Comparison of ENCODE assay signal across 23 cellular contexts in the genomic region with DNA sequence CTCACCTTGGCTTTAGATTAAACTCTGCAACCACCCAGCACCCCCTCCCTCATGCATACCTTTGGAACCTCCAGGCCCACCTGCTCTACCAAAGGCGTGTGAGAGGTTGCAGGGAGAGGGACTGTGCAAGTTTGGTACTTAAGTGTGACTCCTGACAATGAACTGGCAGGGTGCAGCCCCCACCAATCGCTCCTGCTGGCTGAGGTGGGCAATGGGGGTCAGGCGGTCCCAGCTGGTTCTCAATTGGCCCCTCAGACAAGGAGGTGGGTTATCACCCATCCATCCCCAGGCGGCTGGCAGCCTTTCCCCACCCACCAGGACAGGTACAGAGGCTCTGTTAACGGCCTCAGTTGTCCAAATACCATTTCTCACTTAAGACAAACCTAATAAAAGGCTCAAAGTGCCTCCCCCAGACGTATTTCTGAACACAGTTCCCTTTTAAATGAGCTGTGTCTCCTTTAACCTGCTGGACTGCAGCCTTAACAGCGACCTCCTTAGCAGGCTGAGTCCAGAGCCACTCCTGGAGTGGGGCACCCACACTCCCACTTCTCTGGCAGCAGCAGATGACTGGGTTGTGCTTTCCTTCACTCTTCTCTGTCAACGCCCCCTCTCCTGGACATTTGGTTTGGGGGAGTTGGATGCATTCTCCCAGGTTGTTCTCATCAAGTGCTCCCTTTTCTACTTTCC.
"Had no signal": no experiment of that assay in that cellular context is flagged by ENCODE, and none has a peak within 500 bp of the region (broad histone marks: within the 10 kb centered on the region; RNA-seq: fewer than 3 reads in every experiment).

No MANE protein-coding gene starts in this region.

- H3K4me3 Mint-ChIP-seq: activated CD4-positive, alpha-beta T cell treated with anti-CD3 and anti-CD28 coated beads, Interleukin-2, amount 10 ng/mL, durations not matched to agents 7 days and 5 days; activated CD8-positive, alpha-beta T cell treated with anti-CD3 and anti-CD28 coated beads, Interleukin-2, amount 10 ng/mL, durations not matched to agents 7 days and 5 days; activated naive CD8-positive, alpha-beta T cell treated with anti-CD3 and anti-CD28 coated beads for 36 hours; activated T-helper 17 cell treated with anti-CD3 and anti-CD28 coated beads, Interleukin-2, amount 50 U/mL, for 72 hours; stimulated activated naive CD8-positive, alpha-beta T cell treated with anti-CD3 and anti-CD28 coated beads, Interleukin-15, Interleukin-2, amounts not matched to agents 100 ng/mL and 50 ng/mL, for 24 hours had no signal

- H3K9me3 Mint-ChIP-seq: activated CD4-positive, alpha-beta T cell treated with anti-CD3 and anti-CD28 coated beads, Interleukin-2, amount 10 ng/mL, durations not matched to agents 7 days and 5 days; activated naive CD8-positive, alpha-beta T cell treated with anti-CD3 and anti-CD28 coated beads for 36 hours; activated T-helper 17 cell treated with anti-CD3 and anti-CD28 coated beads, Interleukin-2, amount 50 U/mL, for 72 hours; stimulated activated naive CD8-positive, alpha-beta T cell treated with anti-CD3 and anti-CD28 coated beads, Interleukin-15, Interleukin-2, amounts not matched to agents 100 ng/mL and 50 ng/mL, for 24 hours had no signal

- ATAC-seq: activated CD8-positive, alpha-beta T cell treated with anti-CD3 and anti-CD28 coated beads, Interleukin-2, amount 10 ng/mL, durations not matched to agents 7 days and 5 days; activated T-helper 17 cell treated with anti-CD3 and anti-CD28 coated beads, Interleukin-2, amount 50 U/mL, for 72 hours; gastrocnemius medialis; mucosa of descending colon; pancreas; psoas muscle; right cardiac atrium had no signal

- H3K27ac Mint-ChIP-seq: activated CD4-positive, alpha-beta T cell treated with anti-CD3 and anti-CD28 coated beads, Interleukin-2, amount 10 ng/mL, durations not matched to agents 7 days and 5 days; activated CD8-positive, alpha-beta T cell treated with anti-CD3 and anti-CD28 coated beads, Interleukin-2, amount 10 ng/mL, durations not matched to agents 7 days and 5 days; activated naive CD8-positive, alpha-beta T cell treated with anti-CD3 and anti-CD28 coated beads for 36 hours; activated T-helper 17 cell treated with anti-CD3 and anti-CD28 coated beads, Interleukin-2, amount 50 U/mL, for 72 hours; stimulated activated naive CD8-positive, alpha-beta T cell treated with anti-CD3 and anti-CD28 coated beads, Interleukin-15, Interleukin-2, amounts not matched to agents 100 ng/mL and 50 ng/mL, for 24 hours had no signal

- H3K9me3 ChIP-seq: esophagus squamous epithelium, gastrocnemius medialis, mucosa of descending colon, neutrophil, pancreas, psoas muscle, tibial artery had no signal

- H3K36me3 Mint-ChIP-seq: activated naive CD8-positive, alpha-beta T cell treated with anti-CD3 and anti-CD28 coated beads for 36 hours had no signal

- H3K4me1 Mint-ChIP-seq: activated CD4-positive, alpha-beta T cell treated with anti-CD3 and anti-CD28 coated beads, Interleukin-2, amount 10 ng/mL, durations not matched to agents 7 days and 5 days; activated naive CD8-positive, alpha-beta T cell treated with anti-CD3 and anti-CD28 coated beads for 36 hours; activated T-helper 17 cell treated with anti-CD3 and anti-CD28 coated beads, Interleukin-2, amount 50 U/mL, for 72 hours had no signal

- H3K36me3 ChIP-seq: gastrocnemius medialis, neutrophil, pancreas, tibial artery, WERI-Rb-1 had no signal

- H3K4me1 ChIP-seq: gastrocnemius medialis, pancreas, psoas muscle, tibial artery had no signal

- DNase-seq: activated CD4-positive, alpha-beta T cell treated with anti-CD3 and anti-CD28 coated beads, Interleukin-2, amount 10 ng/mL, durations not matched to agents 7 days and 5 days; activated CD4-positive, CD25-positive, alpha-beta regulatory T cell treated with anti-CD3 and anti-CD28 coated beads, Interleukin-2, amount 50 U/mL, for 72 hours; activated CD8-positive, alpha-beta T cell treated with anti-CD3 and anti-CD28 coated beads, Interleukin-2, amount 10 ng/mL, durations not matched to agents 7 days and 5 days; activated naive CD4-positive, alpha-beta T cell; activated naive CD8-positive, alpha-beta T cell treated with anti-CD3 and anti-CD28 coated beads for 36 hours; cerebellar nuclear complex; esophagus squamous epithelium; gastrocnemius medialis; head of caudate nucleus; mucosa of descending colon; pancreas; psoas muscle; right cardiac atrium; stimulated activated CD4-positive, alpha-beta T cell treated with anti-CD3 and anti-CD28 coated beads, Interleukin-12 subunit alpha, Interleukin-12 subunit beta, amount 100 ng/mL, for 4 hours; stimulated activated CD4-positive, alpha-beta T cell treated with anti-CD3 and anti-CD28 coated beads, Interleukin-4, amount 100 ng/mL, for 4 hours; substantia nigra; T-helper 1 cell; tibial artery had no signal

- H3K27ac ChIP-seq: coronary artery, gastrocnemius medialis, neutrophil, pancreas, psoas muscle, tibial artery had no signal

- H3K27me3 ChIP-seq: esophagus squamous epithelium, gastrocnemius medialis, pancreas, tibial artery had no signal

- H3K4me3 ChIP-seq: coronary artery, esophagus squamous epithelium, gastrocnemius medialis, mucosa of descending colon, pancreas, psoas muscle, tibial artery had no signal
